Comparison of ENCODE assay signal across 8 cellular contexts in the genomic region with DNA sequence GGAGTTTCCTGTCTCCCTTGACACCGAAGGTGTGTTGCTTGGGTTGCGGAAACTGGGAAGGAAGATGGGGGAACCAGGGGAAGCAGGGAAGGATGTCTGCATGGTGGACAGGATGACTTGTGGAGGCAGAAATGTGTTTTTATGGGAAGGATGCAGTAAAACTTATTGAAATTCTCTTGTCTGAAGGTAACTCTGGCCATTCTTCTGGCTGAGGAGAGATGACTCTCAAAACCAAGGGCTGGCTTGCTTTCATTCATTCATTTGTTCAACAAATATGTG. TPM values are rescaled to one million over a fixed set of nuclear protein-coding genes. Genes with fewer than 3 reads are reported as not detected.
A peak's percentile ranks its signal among the peaks of the same experiment; 100 is the strongest.
DNase-seq lines count a peak whose midpoint lies in the region; ATAC-seq and TF ChIP-seq lines count a peak whose summit lies in the region.

No MANE protein-coding gene starts in this region.

- intact Hi-C loops in CD4-positive, alpha-beta T cell (cut with DNase I, micrococcal nuclease), result loop anchor here in 1 of 2 experiments (2.0 to 5.0 kb wide), 2 partner anchors 133 to 187 kb away; partner anchors contain the start of genes AVPI1 and MORN4
- intact Hi-C loops in Panc1 (cut with micrococcal nuclease; ENCODE audit: unreplicated experiment), result no loop called here
- intact Hi-C loops in ovary (cut with DNase I), result loop anchor here in 1 of 4 donors (5.0 kb wide), 1 partner anchor 42 kb away; no protein-coding TSS in a partner anchor

- no peak for ATAC-seq in CD4-positive, alpha-beta T cell (ENCODE audit: poor library complexity)
- ATAC-seq in Panc1, result no peak
- ATAC-seq in GM18498 (IDR thresholded peaks at IDR 0.05; ENCODE audit: unreplicated experiment), result no peak

- POLR2A ChIA-PET in CD4-positive, alpha-beta T cell (lab: Charles Lee), result interaction anchor here (0.9 kb wide), 1 partner anchor 10 kb away, joined by 3 read pairs; no protein-coding TSS in a partner anchor
- POLR2A ChIA-PET in Panc1 (lab: Charles Lee), result no interaction called here
- POLR2A ChIA-PET in GM10248 (lab: Yijun Ruan, JAX), result no interaction called here

- H3K9me3 Mint-ChIP-seq in CD4-positive, alpha-beta T cell, result no peaks in the 10 kb centered on the region

- CTCF ChIA-PET in CD4-positive, alpha-beta T cell (lab: Charles Lee), result no interaction called here
- CTCF ChIA-PET in Panc1 (lab: Charles Lee), result interaction anchor here (1.5 kb wide), 1 partner anchor 33 kb away, joined by 4 read pairs; no protein-coding TSS in a partner anchor
- CTCF ChIA-PET in GM10248 (lab: Yijun Ruan, JAX), result no interaction called here

- 85 to 93% (median 86%) methylated on average over 2 of the region's 2 CpGs for WGBS in ovary, 3 donors

- H3K36me3 Mint-ChIP-seq in CD4-positive, alpha-beta T cell (ENCODE audit: low read depth), result peaks cover 12% of the 10 kb centered on the region

- H3K4me1 ChIP-seq in Panc1 (ENCODE audit: control insufficient read depth, insufficient read depth, low read length) (peaks cover 32% of the 10 kb centered on the region), ovary (ENCODE audit: insufficient read depth) (peaks cover 2% of the 10 kb centered on the region), Peyer's patch (peaks cover 0 to 23% (median 7%) of the 10 kb centered on the region in 4 donors)

- no TSS peak for BruUV-seq in Panc1 (replicated peaks; lab: Mats Ljungman, UMichigan)

- peaks cover 15% of the 10 kb centered on the region for H3K27me3 Mint-ChIP-seq in CD4-positive, alpha-beta T cell

- TF ChIP-seq POLR2A in ovary (IDR thresholded peaks at IDR 0.05) (no peak), Peyer's patch (IDR thresholded peaks at IDR 0.05) (no peak)

- H3K36me3 ChIP-seq in Panc1 (ENCODE audit: control insufficient read depth, insufficient read depth, low read length), result no peaks in the 10 kb centered on the region; the same call in 1 of the 2 replicates
- H3K36me3 ChIP-seq in ovary, result no peaks in the 10 kb centered on the region
- H3K36me3 ChIP-seq in Peyer's patch, result no peaks in the 10 kb centered on the region

- no peaks in the 10 kb centered on the region for H3K27me3 ChIP-seq in CD4-positive, alpha-beta T cell (ENCODE audit: control insufficient read depth, insufficient read depth, low read length)
- H3K27me3 ChIP-seq in Panc1 (ENCODE audit: control insufficient read depth, insufficient read depth, low read length), result no peaks in the 10 kb centered on the region
- no peaks in the 10 kb centered on the region for H3K27me3 ChIP-seq in ovary
- H3K27me3 ChIP-seq in Peyer's patch, result no peaks in the 10 kb centered on the region

- H3K4me1 Mint-ChIP-seq in CD4-positive, alpha-beta T cell (ENCODE audit: low read depth), result peaks cover 33% of the 10 kb centered on the region

- no peak for TF ChIP-seq EP300 in ovary (IDR thresholded peaks at IDR 0.05)

- peak overlapping the region; percentile 81 for H3K4me3 Mint-ChIP-seq in CD4-positive, alpha-beta T cell

- DNase-seq in CD4-positive, alpha-beta T cell, result no peak
- DNase-seq in Panc1 (ENCODE audit: low read depth, low spot score) (no peak), fibroblast of the aortic adventitia (ENCODE audit: low read depth) (no peak), ovary (no peak), Peyer's patch (no peak), HuH-7 (ENCODE audit: low spot score) (no peak), GM10248 (ENCODE audit: extremely low spot score) (no peak)

- no peaks in the 10 kb centered on the region for H3K9me3 ChIP-seq in CD4-positive, alpha-beta T cell (ENCODE audit: control insufficient read depth, low read length)
- H3K9me3 ChIP-seq in Panc1 (ENCODE audit: control insufficient read depth, insufficient read depth, low read depth, low read length) (no peaks in the 10 kb centered on the region), ovary (no peaks in the 10 kb centered on the region), Peyer's patch (no peaks in the 10 kb centered on the region)

- H3K27ac Mint-ChIP-seq in CD4-positive, alpha-beta T cell, result no peak overlapping the region

- in situ Hi-C loops in Panc1 (cut with HindIII; ENCODE audit: low pct_unique_long_range_greater_than_20kb, low sequenced_read_pairs), result no loop called here

- no peak overlapping the region for H3K27ac ChIP-seq in CD4-positive, alpha-beta T cell (ENCODE audit: low read depth, low read length)
- peak overlapping the region; percentile 72 for H3K27ac ChIP-seq in Panc1 (ENCODE audit: low read length)
- H3K27ac ChIP-seq in ovary, result peak overlapping the region in 1 of 2 donors; percentile 84
- H3K27ac ChIP-seq in Peyer's patch, result no peak overlapping the region

- H3K4me3 ChIP-seq in Panc1 (ENCODE audit: low read depth in 2 of 2, low read length in 2 of 2) (peak overlapping the region; percentile 93 to 99), fibroblast of the aortic adventitia (ENCODE audit: low read depth, low read length) (peak overlapping the region; percentile 90), ovary (peak overlapping the region; percentile 76), Peyer's patch (no peak overlapping the region)

- no peak for TF ChIP-seq CTCF in CD4-positive, alpha-beta T cell (IDR thresholded peaks at IDR 0.05)
- TF ChIP-seq CTCF in Panc1 (IDR thresholded peaks at IDR 0.05) (no peak), fibroblast of the aortic adventitia (IDR thresholded peaks at IDR 0.05; ENCODE audit: insufficient read depth, low read length) (no peak), ovary (IDR thresholded peaks at IDR 0.05) (no peak), Peyer's patch (IDR thresholded peaks at IDR 0.05) (no peak), GM10248 (IDR thresholded peaks at IDR 0.05; ENCODE audit: control extremely low read depth, extremely low read depth, low read depth, missing control alignments) (no peak)

RNA-seq across cellular contexts. Expression of gene UBTD1, which starts 1.5 kb away (rescaled TPM):
- total RNA-seq in CD4-positive, alpha-beta T cell, result under 1 TPM; 0.56 to 0.80 TPM
- total RNA-seq in Panc1 (2021; ENCODE audit: unreplicated experiment) (55.6 TPM), fibroblast of the aortic adventitia (ENCODE audit: low replicate concordance) (22.1 and 35.2 TPM in 2 replicates), ovary (10 to 100 TPM in 4 of 7 donors, 1 to 10 TPM in 3; 5.7 to 15.2 (median 12.8) TPM), Peyer's patch (1 to 10 TPM in 2 of 4 donors, under 1 TPM in 1, not detected in 1; 0.70 to 2.5 (median 1.4) TPM)
- polyA plus RNA-seq in Panc1 (2012; ENCODE audit: insufficient read length), result 63.0 TPM
- 10 to 100 TPM in 1 of 2 donors, under 1 TPM in 1; 0.20 to 11.5 TPM for polyA plus RNA-seq in ovary

RNA-seq across cellular contexts. Expression of gene MMS19, which starts 2.0 kb away (rescaled TPM):
- 10 to 100 TPM; 58.4 to 65.7 TPM for total RNA-seq in CD4-positive, alpha-beta T cell
- total RNA-seq in Panc1 (2021; ENCODE audit: unreplicated experiment), result 83.3 TPM
- polyA plus RNA-seq in Panc1 (2012; ENCODE audit: insufficient read length), result 81.5 TPM
- 50.9 and 81.1 TPM in 2 replicates for total RNA-seq in fibroblast of the aortic adventitia (ENCODE audit: low replicate concordance)
- total RNA-seq in ovary, result 10 to 100 TPM; 54.2 to 63.6 (median 56.4) TPM
- polyA plus RNA-seq in ovary, result 10 to 100 TPM; 45.3 to 58.4 TPM
- 100 to 1,000 TPM in 1 of 4 donors, 10 to 100 TPM in 3; 80.2 to 127 (median 85.7) TPM for total RNA-seq in Peyer's patch

RNA-seq across cellular contexts. Expression of gene ZDHHC16, which starts 54.3 kb away (rescaled TPM):
- total RNA-seq in CD4-positive, alpha-beta T cell, result 1 to 10 TPM; 6.2 to 6.5 TPM
- total RNA-seq in Panc1 (2021; ENCODE audit: unreplicated experiment), result 64.5 TPM
- polyA plus RNA-seq in Panc1 (2012; ENCODE audit: insufficient read length), result 58.1 TPM
- 24.9 and 45.5 TPM in 2 replicates for total RNA-seq in fibroblast of the aortic adventitia (ENCODE audit: low replicate concordance)
- 10 to 100 TPM; 17.8 to 28.1 (median 26.2) TPM for total RNA-seq in ovary
- 10 to 100 TPM; 19.1 to 34.7 TPM for polyA plus RNA-seq in ovary
- total RNA-seq in Peyer's patch, result 10 to 100 TPM; 25.6 to 38.3 (median 28.4) TPM

RNA-seq across cellular contexts. Expression of gene EXOSC1, which starts 54.4 kb away (rescaled TPM):
- 10 to 100 TPM; 28.8 to 29.7 TPM for total RNA-seq in CD4-positive, alpha-beta T cell
- total RNA-seq in Panc1 (2021; ENCODE audit: unreplicated experiment) (60.3 TPM), fibroblast of the aortic adventitia (ENCODE audit: low replicate concordance) (29.8 and 50.3 TPM in 2 replicates), ovary (10 to 100 TPM; 22.1 to 38.3 (median 26.6) TPM), Peyer's patch (10 to 100 TPM; 17.9 to 27.7 (median 23.0) TPM)
- 83.3 TPM for polyA plus RNA-seq in Panc1 (2012; ENCODE audit: insufficient read length)
- 10 to 100 TPM; 26.9 to 36.2 TPM for polyA plus RNA-seq in ovary

Comparison
In these comparisons a context has a peak if more than half of its experiments do, and no peak if none do; other contexts are left out.
1. H3K4me3 ChIP-seq: peak in Panc1 (2 of 2), fibroblast of the aortic adventitia (single experiment) and ovary (single experiment); none in Peyer's patch (0 of 4).